In genomic region chr2:221342388-221342787, GRCh38 we compare ENCODE assay signal across 3 cellular contexts.
"Had no signal": no experiment of that assay in that cellular context is flagged by ENCODE, and none has a peak within 500 bp of the region (broad histone marks: within the 10 kb centered on the region; RNA-seq: fewer than 3 reads in every experiment).

No MANE protein-coding gene starts in this region.

- DNase-seq: GDM1, GF-D8 had no signal

- ATAC-seq: GM12878 had no signal
